15 cellular contexts compared by ENCODE assay signal in genomic region chr10:65911431-65911830, GRCh38.
"Had no signal": no experiment of that assay in that cellular context is flagged by ENCODE, and none has a peak within 500 bp of the region (broad histone marks: within the 10 kb centered on the region; RNA-seq: fewer than 3 reads in every experiment).

No MANE protein-coding gene starts in this region.

- H3K4me1 ChIP-seq: vagina had no signal

- H3K9me3 ChIP-seq: esophagus muscularis mucosa, tibial artery, vagina had no signal

- FAIRE-seq: small intestine had no signal

- H3K36me3 ChIP-seq: brain microvascular endothelial cell, esophagus muscularis mucosa, tibial artery, vagina had no signal

- DNase-seq: activated CD4-positive, alpha-beta T cell treated with anti-CD3 and anti-CD28 coated beads for 1 hour; activated CD4-positive, alpha-beta T cell treated with anti-CD3 and anti-CD28 coated beads, Interleukin-2, amount 50 U/mL, for 48 hours; activated CD8-positive, alpha-beta memory T cell treated with anti-CD3 and anti-CD28 coated beads, Interleukin-2, amount 10 ng/mL, durations not matched to agents 7 days and 5 days; activated effector memory CD4-positive, alpha-beta T cell treated with anti-CD3 and anti-CD28 coated beads, Interleukin-2, amount 50 U/mL, for 16 hours; activated T-cell treated with anti-CD3 and anti-CD28 coated beads, Interleukin-2, amount 50 U/mL, for 24 hours; amniotic stem cell; brain microvascular endothelial cell; dermis blood vessel endothelial cell; retina; small intestine; T-helper 2 cell; tibial artery had no signal

- ATAC-seq: activated CD8-positive, alpha-beta memory T cell treated with anti-CD3 and anti-CD28 coated beads, Interleukin-2, amount 10 ng/mL, durations not matched to agents 7 days and 5 days; activated naive CD4-positive, alpha-beta T cell treated with anti-CD3 and anti-CD28 coated beads, Interleukin-2, amount 50 U/mL, for 72 hours had no signal

- H3K4me3 ChIP-seq: esophagus muscularis mucosa, tibial artery, vagina had no signal

- H3K27me3 ChIP-seq: brain microvascular endothelial cell, esophagus muscularis mucosa, tibial artery, vagina had no signal

- H3K27ac ChIP-seq: brain microvascular endothelial cell, esophagus muscularis mucosa, tibial artery, vagina had no signal
